Comparison of ENCODE assay signal across 8 cellular contexts in the genomic region with DNA sequence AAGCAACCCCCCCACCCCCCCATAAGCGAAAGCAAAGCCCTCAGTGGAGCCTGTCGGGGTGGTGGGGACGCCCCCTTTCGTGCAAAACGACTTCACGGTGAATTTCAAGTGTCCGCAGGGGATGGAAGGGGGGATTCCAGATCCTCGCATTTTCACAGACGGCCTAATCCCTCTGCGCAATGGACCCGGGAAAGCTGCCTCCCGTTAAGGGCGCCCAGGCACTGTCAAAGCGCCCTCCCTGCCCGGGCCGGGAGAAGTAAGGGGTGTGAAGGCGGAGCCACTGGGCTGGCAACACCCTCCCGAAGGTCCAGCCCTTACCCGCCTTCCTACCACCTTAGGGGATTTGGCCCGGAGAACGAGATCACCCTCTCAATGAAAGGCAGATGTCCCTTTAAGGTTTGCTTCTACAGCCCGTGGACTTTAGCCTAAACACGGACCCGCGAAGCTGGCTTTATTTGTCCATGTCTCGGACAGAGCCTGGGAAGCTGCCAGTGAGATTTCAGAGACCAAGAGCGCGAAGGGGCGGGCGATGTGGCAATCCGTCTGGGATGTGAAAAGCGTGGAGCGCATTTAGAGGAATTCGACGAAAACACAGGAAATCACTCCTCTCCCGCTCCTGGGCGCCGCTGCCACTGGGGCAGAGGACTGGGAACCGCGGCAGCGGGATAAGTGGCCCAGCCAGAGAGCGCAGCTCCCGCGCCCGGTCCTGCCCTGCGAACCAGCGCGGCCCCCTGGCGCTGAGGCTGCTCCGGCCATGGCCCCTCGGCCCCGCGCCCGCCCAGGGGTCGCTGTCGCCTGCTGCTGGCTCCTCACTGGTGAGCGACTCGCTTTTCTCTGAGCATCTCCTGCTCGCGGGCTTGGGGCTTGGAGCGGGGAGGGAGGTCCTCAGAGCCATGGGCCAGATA. TPM values are rescaled to one million over a fixed set of nuclear protein-coding genes. Genes with fewer than 3 reads are reported as not detected.
DNase-seq lines count a peak whose midpoint lies in the region; ATAC-seq, FAIRE-seq and TF ChIP-seq lines count a peak whose summit lies in the region.

TSS of gene ITGA1 (plus strand) at position 317 of the 905 bp plus-strand sequence. CDS start at position 755, 438 bp downstream.
TSS of gene PELO (plus strand) at position 317 of the 905 bp plus-strand sequence. CDS start 12,479 bp downstream, outside the sequence.

- intact Hi-C loops in mucosa of descending colon (cut with DNase I, micrococcal nuclease), result loop anchor here (2.0 to 10.0 kb wide), 2 partner anchors 127 kb away; no protein-coding TSS in a partner anchor

- no peak for FAIRE-seq in A549 (lab: Jason Lieb, UNC)

- TF ChIP-seq EP300 in A549 (IDR thresholded peaks at IDR 0.05), result no peak

- TF ChIP-seq RAD21 in A549 (conservative IDR thresholded peaks at IDR 0.05 in 1 of 2, IDR thresholded peaks at IDR 0.05 in 1 of 2), result peak; percentile 9 to 40; a peak in 2 of 5 replicates

- H3K4me3 ChIP-seq in A549 (peak within 1 kb of the TSS; percentile 53), epithelial cell of proximal tubule (ENCODE audit: low read depth, low read length) (peak within 1 kb of the TSS; percentile 63), mucosa of descending colon (peak within 1 kb of the TSS; percentile 41)

- H3K4me1 ChIP-seq in A549, result peaks cover 37% of the 10 kb centered on the region
- peaks cover 7% of the 10 kb centered on the region for H3K4me1 ChIP-seq in mucosa of descending colon (ENCODE audit: low read depth)

- peak within 1 kb of the TSS; percentile 87 for H3K4me2 ChIP-seq in A549

- WGBS in A549 (ENCODE audit: missing lambda C conversion rate), result 1% methylated on average over 44 of the region's 61 CpGs

- no peak for TF ChIP-seq POLR2A in A549 (IDR thresholded peaks at IDR 0.05; ENCODE audit: low read length)

- H3K9me3 ChIP-seq in A549 (no peaks in the 10 kb centered on the region), mucosa of descending colon (no peaks in the 10 kb centered on the region)

- ATAC-seq in A549, result peak; percentile 92 to 96
- ATAC-seq in GM18498 (IDR thresholded peaks at IDR 0.05; ENCODE audit: unreplicated experiment), result peak; percentile 88
- ATAC-seq in HG02884 (IDR thresholded peaks at IDR 0.05; ENCODE audit: unreplicated experiment), result peak; percentile 65
- ATAC-seq in mucosa of descending colon, result peak; percentile 86
- ATAC-seq in stimulated activated naive CD8-positive, alpha-beta T cell treated with anti-CD3 and anti-CD28 coated beads, Interleukin-15, Interleukin-2, amounts not matched to agents 100 U/mL and 50 U/mL, for 24 hours, result peak; percentile 90

- CTCF ChIA-PET in A549 (lab: Yijun Ruan, JAX), result interaction anchor here (0.6 to 1.8 kb wide), 10 partner anchors 9 to 310 kb away, joined by 3 to 5 read pairs (median 4); no protein-coding TSS in a partner anchor

- peak within 1 kb of the TSS; percentile 55 to 73 for H3K27ac ChIP-seq in A549

- no peaks in the 10 kb centered on the region for H3K36me3 ChIP-seq in mucosa of descending colon (ENCODE audit: low read depth)

- POLR2A ChIA-PET in A549 (lab: Yijun Ruan, JAX), result interaction anchor here (0.6 to 1.5 kb wide), 3 partner anchors 12 to 128 kb away, joined by 3 to 9 read pairs (median 4); no protein-coding TSS in a partner anchor

- DNase-seq in A549 (ENCODE audit: low read depth in 1 of 2, low spot score in 1 of 2) (peak; percentile 68 to 72), NCI-H345 (lab: John Stamatoyannopoulos, UW) (peak; percentile 77), activated T-cell treated with anti-CD3 and anti-CD28 coated beads for 48 hours (ENCODE audit: low read depth) (peak; percentile 24), epithelial cell of proximal tubule (ENCODE audit: low read depth) (no peak), mucosa of descending colon (peak; percentile 82 to 85 (median 83))
- peak; percentile 74 for DNase-seq in stimulated activated naive CD8-positive, alpha-beta T cell treated with anti-CD3 and anti-CD28 coated beads, Interleukin-15, Interleukin-2, amounts not matched to agents 100 U/mL and 50 U/mL, for 24 hours

- TF ChIP-seq CTCF in A549 (IDR thresholded peaks at IDR 0.05) (peak; percentile 32; the same call in 2 of the 3 replicates), epithelial cell of proximal tubule (conservative IDR thresholded peaks at IDR 0.05; ENCODE audit: low read depth, low read length) (peak; percentile 44), mucosa of descending colon (IDR thresholded peaks at IDR 0.05) (no peak)

TF ChIP-seq in A549, 52 proteins besides CTCF, POLR2A, EP300 and RAD21:
- TF ChIP-seq NFE2L2 (conservative IDR thresholded peaks at IDR 0.05; ENCODE audit: low read length) (no peak), JUN (IDR thresholded peaks at IDR 0.05) (peak in 1 of 2 experiments; percentile 30; a peak in 1 of 5 replicates), CEBPB (IDR thresholded peaks at IDR 0.05) (peak; percentile 71 to 90; a peak in 3 of 4 replicates)
- TF ChIP-seq, protein P1, sequence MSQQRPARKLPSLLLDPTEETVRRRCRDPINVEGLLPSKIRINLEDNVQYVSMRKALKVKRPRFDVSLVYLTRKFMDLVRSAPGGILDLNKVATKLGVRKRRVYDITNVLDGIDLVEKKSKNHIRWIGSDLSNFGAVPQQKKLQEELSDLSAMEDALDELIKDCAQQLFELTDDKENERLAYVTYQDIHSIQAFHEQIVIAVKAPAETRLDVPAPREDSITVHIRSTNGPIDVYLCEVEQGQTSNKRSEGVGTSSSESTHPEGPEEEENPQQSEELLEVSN (IDR thresholded peaks at IDR 0.05; ENCODE audit: borderline replicate concordance, low read depth), result peak; percentile 84; the same call in 1 of the 2 replicates
- TF ChIP-seq, protein P2, sequence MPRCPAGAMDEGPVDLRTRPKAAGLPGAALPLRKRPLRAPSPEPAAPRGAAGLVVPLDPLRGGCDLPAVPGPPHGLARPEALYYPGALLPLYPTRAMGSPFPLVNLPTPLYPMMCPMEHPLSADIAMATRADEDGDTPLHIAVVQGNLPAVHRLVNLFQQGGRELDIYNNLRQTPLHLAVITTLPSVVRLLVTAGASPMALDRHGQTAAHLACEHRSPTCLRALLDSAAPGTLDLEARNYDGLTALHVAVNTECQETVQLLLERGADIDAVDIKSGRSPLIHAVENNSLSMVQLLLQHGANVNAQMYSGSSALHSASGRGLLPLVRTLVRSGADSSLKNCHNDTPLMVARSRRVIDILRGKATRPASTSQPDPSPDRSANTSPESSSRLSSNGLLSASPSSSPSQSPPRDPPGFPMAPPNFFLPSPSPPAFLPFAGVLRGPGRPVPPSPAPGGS (IDR thresholded peaks at IDR 0.05), result 0 out of 3 replicates have a peak, but pooled peaks have one; percentile 35
- TF ChIP-seq, protein P3, sequence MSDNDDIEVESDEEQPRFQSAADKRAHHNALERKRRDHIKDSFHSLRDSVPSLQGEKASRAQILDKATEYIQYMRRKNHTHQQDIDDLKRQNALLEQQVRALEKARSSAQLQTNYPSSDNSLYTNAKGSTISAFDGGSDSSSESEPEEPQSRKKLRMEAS (IDR thresholded peaks at IDR 0.05), result peak; percentile 59; the same call in 1 of the 2 replicates

RNA-seq across cellular contexts. Expression of gene ITGA1, which starts in this region (rescaled TPM):
- polyA plus RNA-seq in A549 (2011; rRNA removed) (5.3 and 5.5 TPM in 2 replicates), A549 (2017; fragmentation: RNase III; extraction: RNeasy Plus Mini Kit Qiagen cat#74134 plus additional on column Dnase treatment) (0.89 to 2.0 TPM (median 1.5 TPM) in 3 replicates)
- polyA plus RNA-seq in A549 (2012; cell fraction: cytosol; rRNA removed), result 0.16 and 0.21 TPM in 2 replicates
- polyA plus RNA-seq in A549 (2012; cell fraction: nucleus; rRNA removed), result 0.25 and 0.37 TPM in 2 replicates
- 4.0 and 7.9 TPM in 2 replicates for polyA minus RNA-seq in A549 (2011; rRNA and poly(A)+ RNA removed)
- total RNA-seq in epithelial cell of proximal tubule (2.2 and 3.2 TPM in 2 replicates), mucosa of descending colon (100 to 1,000 TPM in 1 of 3 donors, 10 to 100 TPM in 2; 18.7 to 207 (median 42.0) TPM)

RNA-seq across cellular contexts. Expression of gene PELO, which starts in this region (rescaled TPM):
- polyA plus RNA-seq in A549 (2011; rRNA removed) (18.9 and 20.1 TPM in 2 replicates), A549 (2017; fragmentation: RNase III; extraction: RNeasy Plus Mini Kit Qiagen cat#74134 plus additional on column Dnase treatment) (15.6 to 16.0 TPM (median 15.6 TPM) in 3 replicates)
- polyA plus RNA-seq in A549 (2012; cell fraction: cytosol; rRNA removed), result 13.8 and 16.2 TPM in 2 replicates
- polyA plus RNA-seq in A549 (2012; cell fraction: nucleus; rRNA removed), result 14.6 and 15.8 TPM in 2 replicates
- polyA minus RNA-seq in A549 (2011; rRNA and poly(A)+ RNA removed), result 27.0 and 27.4 TPM in 2 replicates
- total RNA-seq in epithelial cell of proximal tubule (10.6 and 17.7 TPM in 2 replicates), mucosa of descending colon (10 to 100 TPM; 14.9 to 59.4 (median 17.9) TPM)
